In the genomic region with DNA sequence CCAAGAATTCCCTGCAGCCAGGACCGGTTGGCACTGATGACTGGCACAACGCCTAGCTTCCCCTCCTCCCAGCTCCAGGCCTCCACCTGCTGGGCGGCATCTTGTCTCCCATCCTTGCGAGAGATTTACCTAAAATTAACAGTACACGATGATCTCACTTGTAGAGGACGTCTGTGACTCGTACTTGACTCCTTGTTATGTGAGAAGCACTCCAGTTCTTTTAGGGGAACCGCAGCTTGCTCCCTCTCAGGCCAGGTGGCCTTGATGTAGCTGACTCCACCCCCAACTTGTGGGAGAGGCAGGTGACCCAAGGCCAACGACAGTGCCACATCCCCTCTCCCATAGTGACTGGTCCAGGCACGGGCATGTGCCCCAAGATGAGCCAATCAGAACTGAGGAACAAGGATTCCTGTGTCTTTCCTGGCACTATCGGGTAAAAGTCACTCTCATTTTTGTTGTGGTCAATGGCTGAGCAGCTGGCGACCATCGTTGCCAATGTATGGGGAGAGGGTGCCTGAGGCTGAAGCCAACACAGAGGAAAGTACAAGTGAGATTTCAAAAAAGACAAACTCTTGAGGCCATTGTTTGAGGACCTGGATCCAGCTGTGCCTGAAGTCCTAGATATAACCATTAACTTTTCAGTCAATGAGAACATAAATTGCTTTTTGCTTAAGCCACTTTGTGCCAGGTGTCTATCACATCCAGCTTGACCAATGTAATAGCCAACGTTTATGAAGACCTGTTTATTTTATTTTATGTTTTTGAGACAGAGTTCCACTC, we compare ENCODE assay signal across 1 cellular context.
TF ChIP-seq lines count a peak whose summit lies in the region.

No MANE protein-coding gene starts in this region.

TF ChIP-seq in GM23338, 12 proteins besides CTCF, POLR2A, EP300 and RAD21 (continued from another document):
- TF ChIP-seq, protein P1, sequence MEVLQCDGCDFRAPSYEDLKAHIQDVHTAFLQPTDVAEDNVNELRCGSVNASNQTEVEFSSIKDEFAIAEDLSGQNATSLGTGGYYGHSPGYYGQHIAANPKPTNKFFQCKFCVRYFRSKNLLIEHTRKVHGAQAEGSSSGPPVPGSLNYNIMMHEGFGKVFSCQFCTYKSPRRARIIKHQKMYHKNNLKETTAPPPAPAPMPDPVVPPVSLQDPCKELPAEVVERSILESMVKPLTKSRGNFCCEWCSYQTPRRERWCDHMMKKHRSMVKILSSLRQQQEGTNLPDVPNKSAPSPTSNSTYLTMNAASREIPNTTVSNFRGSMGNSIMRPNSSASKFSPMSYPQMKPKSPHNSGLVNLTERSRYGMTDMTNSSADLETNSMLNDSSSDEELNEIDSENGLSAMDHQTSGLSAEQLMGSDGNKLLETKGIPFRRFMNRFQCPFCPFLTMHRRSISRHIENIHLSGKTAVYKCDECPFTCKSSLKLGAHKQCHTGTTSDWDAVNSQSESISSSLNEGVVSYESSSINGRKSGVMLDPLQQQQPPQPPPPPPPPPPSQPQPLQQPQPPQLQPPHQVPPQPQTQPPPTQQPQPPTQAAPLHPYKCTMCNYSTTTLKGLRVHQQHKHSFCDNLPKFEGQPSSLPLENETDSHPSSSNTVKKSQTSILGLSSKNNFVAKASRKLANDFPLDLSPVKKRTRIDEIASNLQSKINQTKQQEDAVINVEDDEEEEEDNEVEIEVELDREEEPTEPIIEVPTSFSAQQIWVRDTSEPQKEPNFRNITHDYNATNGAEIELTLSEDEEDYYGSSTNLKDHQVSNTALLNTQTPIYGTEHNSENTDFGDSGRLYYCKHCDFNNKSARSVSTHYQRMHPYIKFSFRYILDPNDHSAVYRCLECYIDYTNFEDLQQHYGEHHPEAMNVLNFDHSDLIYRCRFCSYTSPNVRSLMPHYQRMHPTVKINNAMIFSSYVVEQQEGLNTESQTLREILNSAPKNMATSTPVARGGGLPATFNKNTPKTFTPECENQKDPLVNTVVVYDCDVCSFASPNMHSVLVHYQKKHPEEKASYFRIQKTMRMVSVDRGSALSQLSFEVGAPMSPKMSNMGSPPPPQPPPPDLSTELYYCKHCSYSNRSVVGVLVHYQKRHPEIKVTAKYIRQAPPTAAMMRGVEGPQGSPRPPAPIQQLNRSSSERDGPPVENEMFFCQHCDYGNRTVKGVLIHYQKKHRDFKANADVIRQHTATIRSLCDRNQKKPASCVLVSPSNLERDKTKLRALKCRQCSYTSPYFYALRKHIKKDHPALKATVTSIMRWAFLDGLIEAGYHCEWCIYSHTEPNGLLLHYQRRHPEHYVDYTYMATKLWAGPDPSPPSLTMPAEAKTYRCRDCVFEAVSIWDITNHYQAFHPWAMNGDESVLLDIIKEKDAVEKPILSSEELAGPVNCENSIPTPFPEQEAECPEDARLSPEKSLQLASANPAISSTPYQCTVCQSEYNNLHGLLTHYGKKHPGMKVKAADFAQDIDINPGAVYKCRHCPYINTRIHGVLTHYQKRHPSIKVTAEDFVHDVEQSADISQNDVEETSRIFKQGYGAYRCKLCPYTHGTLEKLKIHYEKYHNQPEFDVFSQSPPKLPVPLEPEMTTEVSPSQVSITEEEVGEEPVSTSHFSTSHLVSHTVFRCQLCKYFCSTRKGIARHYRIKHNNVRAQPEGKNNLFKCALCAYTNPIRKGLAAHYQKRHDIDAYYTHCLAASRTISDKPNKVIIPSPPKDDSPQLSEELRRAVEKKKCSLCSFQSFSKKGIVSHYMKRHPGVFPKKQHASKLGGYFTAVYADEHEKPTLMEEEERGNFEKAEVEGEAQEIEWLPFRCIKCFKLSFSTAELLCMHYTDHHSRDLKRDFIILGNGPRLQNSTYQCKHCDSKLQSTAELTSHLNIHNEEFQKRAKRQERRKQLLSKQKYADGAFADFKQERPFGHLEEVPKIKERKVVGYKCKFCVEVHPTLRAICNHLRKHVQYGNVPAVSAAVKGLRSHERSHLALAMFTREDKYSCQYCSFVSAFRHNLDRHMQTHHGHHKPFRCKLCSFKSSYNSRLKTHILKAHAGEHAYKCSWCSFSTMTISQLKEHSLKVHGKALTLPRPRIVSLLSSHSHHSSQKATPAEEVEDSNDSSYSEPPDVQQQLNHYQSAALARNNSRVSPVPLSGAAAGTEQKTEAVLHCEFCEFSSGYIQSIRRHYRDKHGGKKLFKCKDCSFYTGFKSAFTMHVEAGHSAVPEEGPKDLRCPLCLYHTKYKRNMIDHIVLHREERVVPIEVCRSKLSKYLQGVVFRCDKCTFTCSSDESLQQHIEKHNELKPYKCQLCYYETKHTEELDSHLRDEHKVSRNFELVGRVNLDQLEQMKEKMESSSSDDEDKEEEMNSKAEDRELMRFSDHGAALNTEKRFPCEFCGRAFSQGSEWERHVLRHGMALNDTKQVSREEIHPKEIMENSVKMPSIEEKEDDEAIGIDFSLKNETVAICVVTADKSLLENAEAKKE (CRISPR knock-in tag; IDR thresholded peaks at IDR 0.05) = no peak
- TF ChIP-seq ZNF114 (CRISPR knock-in tag; IDR thresholded peaks at IDR 0.05) = no peak
- no peak for TF ChIP-seq CREB1 (CRISPR knock-in tag; IDR thresholded peaks at IDR 0.05; ENCODE audit: low read depth)
- TF ChIP-seq ZNF331 (CRISPR knock-in tag; IDR thresholded peaks at IDR 0.05; ENCODE audit: low read depth) = no peak
- TF ChIP-seq, protein P2, sequence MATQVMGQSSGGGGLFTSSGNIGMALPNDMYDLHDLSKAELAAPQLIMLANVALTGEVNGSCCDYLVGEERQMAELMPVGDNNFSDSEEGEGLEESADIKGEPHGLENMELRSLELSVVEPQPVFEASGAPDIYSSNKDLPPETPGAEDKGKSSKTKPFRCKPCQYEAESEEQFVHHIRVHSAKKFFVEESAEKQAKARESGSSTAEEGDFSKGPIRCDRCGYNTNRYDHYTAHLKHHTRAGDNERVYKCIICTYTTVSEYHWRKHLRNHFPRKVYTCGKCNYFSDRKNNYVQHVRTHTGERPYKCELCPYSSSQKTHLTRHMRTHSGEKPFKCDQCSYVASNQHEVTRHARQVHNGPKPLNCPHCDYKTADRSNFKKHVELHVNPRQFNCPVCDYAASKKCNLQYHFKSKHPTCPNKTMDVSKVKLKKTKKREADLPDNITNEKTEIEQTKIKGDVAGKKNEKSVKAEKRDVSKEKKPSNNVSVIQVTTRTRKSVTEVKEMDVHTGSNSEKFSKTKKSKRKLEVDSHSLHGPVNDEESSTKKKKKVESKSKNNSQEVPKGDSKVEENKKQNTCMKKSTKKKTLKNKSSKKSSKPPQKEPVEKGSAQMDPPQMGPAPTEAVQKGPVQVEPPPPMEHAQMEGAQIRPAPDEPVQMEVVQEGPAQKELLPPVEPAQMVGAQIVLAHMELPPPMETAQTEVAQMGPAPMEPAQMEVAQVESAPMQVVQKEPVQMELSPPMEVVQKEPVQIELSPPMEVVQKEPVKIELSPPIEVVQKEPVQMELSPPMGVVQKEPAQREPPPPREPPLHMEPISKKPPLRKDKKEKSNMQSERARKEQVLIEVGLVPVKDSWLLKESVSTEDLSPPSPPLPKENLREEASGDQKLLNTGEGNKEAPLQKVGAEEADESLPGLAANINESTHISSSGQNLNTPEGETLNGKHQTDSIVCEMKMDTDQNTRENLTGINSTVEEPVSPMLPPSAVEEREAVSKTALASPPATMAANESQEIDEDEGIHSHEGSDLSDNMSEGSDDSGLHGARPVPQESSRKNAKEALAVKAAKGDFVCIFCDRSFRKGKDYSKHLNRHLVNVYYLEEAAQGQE (IDR thresholded peaks at IDR 0.05; ENCODE audit: unreplicated experiment) = no peak
- no peak for TF ChIP-seq POLR2AphosphoS5 (IDR thresholded peaks at IDR 0.05; ENCODE audit: low read depth)
- TF ChIP-seq EZH2phosphoT487 (IDR thresholded peaks at IDR 0.05; ENCODE audit: unreplicated experiment) = no peak
- no peak for TF ChIP-seq STAT1 (IDR thresholded peaks at IDR 0.05; ENCODE audit: unreplicated experiment)
- no peak for TF ChIP-seq NANOG (IDR thresholded peaks at IDR 0.05; ENCODE audit: borderline replicate concordance)
